Comparison of ENCODE assay signal across 11 cellular contexts in genomic region chr13:33284016-33284415, GRCh38. TPM values are rescaled to one million over a fixed set of nuclear protein-coding genes. Genes with fewer than 3 reads are reported as not detected.
DNase-seq lines count a peak whose midpoint lies in the region; ATAC-seq and TF ChIP-seq lines count a peak whose summit lies in the region.
"Had no signal": no experiment of that assay in that cellular context is flagged by ENCODE, and none has a peak within 500 bp of the region (broad histone marks: within the 10 kb centered on the region; RNA-seq: fewer than 3 reads in every experiment).

No MANE protein-coding gene starts in this region.

- H3K4me3 ChIP-seq in astrocyte of the cerebellum (ENCODE audit: low read depth, low read length): peak overlapping the region; percentile 65
- peak overlapping the region; percentile 85 for H3K4me3 ChIP-seq in right cardiac atrium (ENCODE audit: low read length)
- peak overlapping the region; percentile 3 for H3K4me3 ChIP-seq in retinal pigment epithelial cell (ENCODE audit: low read length)

- H3K9me3 ChIP-seq in right cardiac atrium (ENCODE audit: control insufficient read depth, low read length): no peaks in the 10 kb centered on the region

- H3K4me1 ChIP-seq in right cardiac atrium (ENCODE audit: control insufficient read depth, insufficient read depth, low read length): peaks cover 7% of the 10 kb centered on the region

- intact Hi-C loops in right cardiac atrium (cut with DNase I): loop anchor here in 3 of 4 donors (10.0 kb wide), 1 partner anchor 49 kb away; no protein-coding TSS in a partner anchor

- DNase-seq in EL (peak; percentile 43), astrocyte of the cerebellum (ENCODE audit: low read depth) (no peak), right cardiac atrium (no peak), retinal pigment epithelial cell (ENCODE audit: low read depth) (no peak), NCI-H2081 treated with DMSO at 0.1 percent for 48 hours (lab: John Stamatoyannopoulos, UW) (no peak)
- no peak for DNase-seq in stimulated activated CD4-positive, alpha-beta T cell treated with anti-CD3 and anti-CD28 coated beads, Interleukin-4, amount 100 ng/mL, for 4 hours
- DNase-seq: MM.1S, posterior cingulate gyrus had no signal

- peak in 1 of 2 donors; percentile 59 for ATAC-seq in right cardiac atrium
- ATAC-seq in HG02840 (IDR thresholded peaks at IDR 0.05; ENCODE audit: low FRiP score, unreplicated experiment): no peak
- no peak for ATAC-seq in GM18520 (IDR thresholded peaks at IDR 0.05; ENCODE audit: unreplicated experiment)

- no peak overlapping the region for H3K27ac ChIP-seq in right cardiac atrium (ENCODE audit: low read length)
- H3K27ac ChIP-seq: RWPE1 had no signal

- no peak for TF ChIP-seq CTCF in astrocyte of the cerebellum (IDR thresholded peaks at IDR 0.05; ENCODE audit: low read depth, low read length, missing control alignments)
- TF ChIP-seq CTCF in retinal pigment epithelial cell (conservative IDR thresholded peaks at IDR 0.05; ENCODE audit: low read depth, low read length): no peak

- 5% methylated on average over 1 of the region's 1 CpG for WGBS in right cardiac atrium

- in situ Hi-C loops in astrocyte of the cerebellum (cut with HindIII; ENCODE audit: low sequenced_read_pairs): no loop called here

- H3K27me3 ChIP-seq in right cardiac atrium (ENCODE audit: control insufficient read depth, insufficient read depth): no peaks in the 10 kb centered on the region

RNA-seq across cellular contexts. Expression of gene STARD13, which starts 1.5 kb away (rescaled TPM):
- 10 to 100 TPM; 26.1 to 35.7 (median 30.7) TPM for total RNA-seq in right cardiac atrium
- polyA plus RNA-seq in right cardiac atrium: 9.6 TPM

Comparison
In these comparisons a context has a peak if more than half of its experiments do, and no peak if none do; other contexts are left out.
1. H3K4me3 ChIP-seq: peak in every context shown above with its lines; median percentile 85 in right cardiac atrium; 65 in astrocyte of the cerebellum; 3 in retinal pigment epithelial cell.